In genomic region chr18:28767781-28768211, GRCh38 we compare ENCODE assay signal across 15 cellular contexts.
A peak's percentile ranks its signal among the peaks of the same experiment; 100 is the strongest.
DNase-seq lines count a peak whose midpoint lies in the region; ATAC-seq and TF ChIP-seq lines count a peak whose summit lies in the region.
"Had no signal": no experiment of that assay in that cellular context is flagged by ENCODE, and none has a peak within 500 bp of the region (broad histone marks: within the 10 kb centered on the region; RNA-seq: fewer than 3 reads in every experiment).

No MANE protein-coding gene starts in this region.

- H3K4me1 ChIP-seq in esophagus squamous epithelium: no peaks in the 10 kb centered on the region

- 30 to 61% methylated on average over 2 of the region's 2 CpGs for WGBS in esophagus squamous epithelium, 2 donors

- TF ChIP-seq CTCF in epithelial cell of esophagus (IDR thresholded peaks at IDR 0.05; ENCODE audit: insufficient read depth, low read depth, low read length, missing control alignments) (no peak), esophagus squamous epithelium (IDR thresholded peaks at IDR 0.05) (no peak)

- TF ChIP-seq POLR2A in esophagus squamous epithelium (IDR thresholded peaks at IDR 0.05): no peak

- no peaks in the 10 kb centered on the region for H3K36me3 ChIP-seq in esophagus squamous epithelium

- DNase-seq in EH (ENCODE audit: low read depth): peak; percentile 78
- peak; percentile 1 for DNase-seq in RKO (ENCODE audit: low spot score)
- DNase-seq in epithelial cell of esophagus (ENCODE audit: low read depth): peak; percentile 68
- DNase-seq in non-pigmented ciliary epithelial cell (ENCODE audit: low read depth): peak; percentile 34
- DNase-seq in esophagus squamous epithelium (lab: John Stamatoyannopoulos, UW): no peak
- DNase-seq in Right ventricle myocardium inferior (ENCODE audit: missing footprints): no peak
- no peak for DNase-seq in DMS153 treated with DMSO at 0.1 percent for 48 hours (lab: John Stamatoyannopoulos, UW; ENCODE audit: unreplicated experiment)
- DNase-seq in SHP77 (lab: John Stamatoyannopoulos, UW): no peak
- DNase-seq: activated naive CD4-positive, alpha-beta T cell treated with anti-CD3 and anti-CD28 coated beads, Interleukin-2, amount 50 U/mL, for 16 hours; CD4-positive, CD25-positive, alpha-beta regulatory T cell; NCI-H146; NCI-H524 treated with DMSO at 0.1 percent for 48 hours had no signal

- ATAC-seq in Right ventricle myocardium inferior: no peak
- ATAC-seq: HepG2 had no signal

- H3K9me3 ChIP-seq in esophagus squamous epithelium: no peaks in the 10 kb centered on the region

- no peak overlapping the region for H3K27ac ChIP-seq in esophagus squamous epithelium
- H3K27ac ChIP-seq: coronary artery, SK-N-MC had no signal

- H3K4me3 ChIP-seq in epithelial cell of esophagus (ENCODE audit: low read length): no peak overlapping the region
- no peak overlapping the region for H3K4me3 ChIP-seq in esophagus squamous epithelium
- H3K4me3 ChIP-seq: coronary artery, SK-N-MC had no signal

- H3K27me3 ChIP-seq in esophagus squamous epithelium: no peaks in the 10 kb centered on the region

- intact Hi-C loops in esophagus squamous epithelium (cut with DNase I): loop anchor here (10.0 kb wide), 1 partner anchor 63 kb away; no protein-coding TSS in a partner anchor
- intact Hi-C loops in Right ventricle myocardium inferior (cut with DNase I): no loop called here

Comparison
In these comparisons a context has a peak if more than half of its experiments do, and no peak if none do; other contexts are left out.
1. DNase-seq: peak in EH (single experiment), RKO (single experiment), epithelial cell of esophagus (single experiment) and non-pigmented ciliary epithelial cell (single experiment); none in esophagus squamous epithelium (single experiment), Right ventricle myocardium inferior (single experiment), DMS153 treated with DMSO at 0.1 percent for 48 hours (single experiment) and SHP77 (0 of 2).